ENCODE assay signal across 22 cellular contexts in the genomic region with DNA sequence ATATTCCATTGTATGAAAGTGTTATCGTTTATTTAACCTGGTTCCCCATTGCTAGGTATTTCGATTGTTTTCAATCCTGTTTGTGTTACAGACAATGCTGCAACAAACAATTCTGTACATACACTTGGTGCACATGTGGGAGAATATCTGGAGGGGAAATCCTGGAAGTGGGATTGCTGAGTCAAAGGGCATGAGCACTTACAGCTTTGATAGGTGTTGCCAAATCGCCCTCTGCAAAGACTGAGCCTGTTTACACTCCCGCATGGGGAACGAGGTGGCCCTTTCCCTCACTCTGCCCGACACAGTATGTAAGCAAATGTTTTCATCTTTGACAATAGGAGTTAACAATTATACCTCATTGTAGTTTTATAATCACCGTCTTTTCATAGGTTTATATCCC.
DNase-seq lines count a peak whose midpoint lies in the region; ATAC-seq, FAIRE-seq and TF ChIP-seq lines count a peak whose summit lies in the region.
"Had no signal": no experiment of that assay in that cellular context is flagged by ENCODE, and none has a peak within 500 bp of the region (broad histone marks: within the 10 kb centered on the region; RNA-seq: fewer than 3 reads in every experiment).

No MANE protein-coding gene starts in this region.

- H3K27me3 ChIP-seq in K562 (ENCODE audit: control insufficient read depth in 2 of 2, insufficient read depth in 2 of 2, low read length in 2 of 2) (0 out of 5 replicates have a peak, but pooled peaks cover 0 to 4% of the 10 kb centered on the region in 2 experiments), transverse colon (no peaks in the 10 kb centered on the region)
- H3K27me3 ChIP-seq: vagina had no signal

- H2AFZ ChIP-seq in K562 (ENCODE audit: low read depth, low read length) = no peak overlapping the region

- H3K36me3 ChIP-seq in K562 (ENCODE audit: control insufficient read depth, insufficient read depth, low read length) (no peaks in the 10 kb centered on the region), transverse colon (no peaks in the 10 kb centered on the region)
- H3K36me3 ChIP-seq: vagina had no signal

- TF ChIP-seq POLR2A in K562 (conservative IDR thresholded peaks at IDR 0.05) = no peak
- TF ChIP-seq POLR2A in transverse colon (IDR thresholded peaks at IDR 0.05) = no peak

- no peak overlapping the region for H3K4me3 ChIP-seq in K562
- H3K4me3 ChIP-seq in transverse colon = no peak overlapping the region
- H3K4me3 ChIP-seq: coronary artery, lung, vagina had no signal

- TF ChIP-seq EP300 in K562 (IDR thresholded peaks at IDR 0.05; ENCODE audit: low read length) = no peak
- TF ChIP-seq EP300 in transverse colon (IDR thresholded peaks at IDR 0.05; ENCODE audit: low read depth) = no peak

- TF ChIP-seq CTCF in K562 (IDR thresholded peaks at IDR 0.05 in 2 of 3, conservative IDR thresholded peaks at IDR 0.05 in 1 of 3; ENCODE audit: insufficient read depth in 2 of 3, low read depth in 1 of 3, low read length in 3 of 3) (no peak), transverse colon (IDR thresholded peaks at IDR 0.05) (no peak)

- no peaks in the 10 kb centered on the region for H3K79me2 ChIP-seq in K562 (ENCODE audit: control insufficient read depth, insufficient read depth, low read length)

- POLR2A ChIA-PET in K562 (lab: Yijun Ruan, JAX) = interaction anchor here (0.6 to 1.1 kb wide), 2 partner anchors 26 to 28 kb away, joined by 3 to 4 read pairs; no protein-coding TSS in a partner anchor

- no peaks in the 10 kb centered on the region; a peak in 1 of 5 replicates for H3K4me1 ChIP-seq in K562 (replicated peaks in 1 of 2; ENCODE audit: control insufficient read depth in 2 of 2, insufficient read depth in 2 of 2, low read length in 2 of 2)
- H3K4me1 ChIP-seq in transverse colon = peaks cover 3 to 34% (median 18%) of the 10 kb centered on the region in 4 donors
- H3K4me1 ChIP-seq: vagina had no signal

- WGBS in K562 (ENCODE audit: insufficient coverage, low coverage, missing lambda C conversion rate) = 4% methylated on average over 7 of the region's 7 CpGs
- 20 to 37% methylated on average over 1 to 7 of the region's 7 CpGs for WGBS in transverse colon (ENCODE audit: low coverage in 1 of 2), 2 donors

- peak; percentile 44; the same call in 1 of the 3 replicates for ATAC-seq in K562
- peak; percentile 85 for ATAC-seq in left colon
- no peak for ATAC-seq in HG03521 (IDR thresholded peaks at IDR 0.05; ENCODE audit: unreplicated experiment)
- no peak for ATAC-seq in Right ventricle myocardium superior (ENCODE audit: poor library complexity)
- ATAC-seq: activated CD8-positive, alpha-beta memory T cell treated with anti-CD3 and anti-CD28 coated beads, Interleukin-2, amount 10 ng/mL, durations not matched to agents 7 days and 5 days had no signal

- H3K27ac ChIP-seq in K562 (ENCODE audit: extremely low read depth, low read depth, low read length) (no peak overlapping the region), transverse colon (peak overlapping the region; percentile 63 to 72 (median 68))
- H3K27ac ChIP-seq: coronary artery, vagina had no signal

- H3K4me2 ChIP-seq in K562 (ENCODE audit: insufficient read depth, low read length) = no peak overlapping the region

- no peak overlapping the region for H3K9ac ChIP-seq in K562 (ENCODE audit: insufficient read depth in 1 of 2, low read depth in 2 of 2, low read length in 2 of 2)

- H3K9me3 ChIP-seq in K562 (replicated peaks; ENCODE audit: control insufficient read depth, insufficient read depth, low read depth, low read length) (no peaks in the 10 kb centered on the region), transverse colon (no peaks in the 10 kb centered on the region)
- H3K9me3 ChIP-seq: vagina had no signal

- no peaks in the 10 kb centered on the region for H4K20me1 ChIP-seq in K562 (replicated peaks; ENCODE audit: control insufficient read depth, insufficient read depth, low read length)

- CTCF ChIA-PET in K562 (lab: Yijun Ruan, JAX; ENCODE audit: low intra/inter-chr PET ratio) = no interaction called here

- intact Hi-C loops in K562 (cut with micrococcal nuclease) = no loop called here
- intact Hi-C loops in left colon (cut with DNase I, micrococcal nuclease) = no loop called here
- intact Hi-C loops in transverse colon (cut with DNase I; ENCODE audit: low total_unique reads) = no loop called here
- intact Hi-C loops in Right ventricle myocardium superior (cut with DNase I) = no loop called here

- TF ChIP-seq RAD21 in K562 (CRISPR knock-in tag; conservative IDR thresholded peaks at IDR 0.05 in 1 of 2, IDR thresholded peaks at IDR 0.05 in 1 of 2) = no peak

- no TSS peak for BruUV-seq in K562 (replicated peaks; lab: Mats Ljungman, UMichigan)

- FAIRE-seq in K562 (lab: Jason Lieb, UNC) = no peak
- FAIRE-seq: A204.1 had no signal

- no peaks in the 10 kb centered on the region for H3K9me1 ChIP-seq in K562 (ENCODE audit: control insufficient read depth, insufficient read depth, low read length)

- in situ Hi-C loops in K562 (cut with MboI) (no loop called here), transverse colon (cut with MboI; ENCODE audit: low pct_ligation_motif_present in 1 of 4, low pct_unique_long_range_greater_than_20kb in 1 of 4, low sequenced_read_pairs in 3 of 4) (no loop called here)

- DNase-seq in NCI-H345 (lab: John Stamatoyannopoulos, UW) (peak; percentile 6), NCI-H345 treated with DMSO at 0.1 percent for 48 hours (lab: John Stamatoyannopoulos, UW; ENCODE audit: unreplicated experiment) (no peak), K562 (ENCODE audit: extremely low read depth in 1 of 4, low spot score in 3 of 4) (no peak), left colon (peak; percentile 46 to 79), transverse colon (peak; percentile 72), Right ventricle myocardium superior (no peak), NCI-H226 (no peak)
- DNase-seq: activated CD4-positive, alpha-beta T cell treated with anti-CD3 and anti-CD28 coated beads for 48 hours; activated CD8-positive, alpha-beta memory T cell treated with anti-CD3 and anti-CD28 coated beads, Interleukin-2, amount 10 ng/mL, durations not matched to agents 7 days and 5 days; activated naive CD8-positive, alpha-beta T cell treated with anti-CD3 and anti-CD28 coated beads for 36 hours; EL; Karpas-422; NCI-H1105; NCI-H2081 treated with DMSO at 0.1 percent for 48 hours; NCI-H524 treated with DMSO at 0.1 percent for 48 hours; OCI-M1; stimulated activated CD4-positive, alpha-beta T cell treated with anti-CD3 and anti-CD28 coated beads, Interleukin-15, amount 100 ng/mL, for 24 hours had no signal

TF ChIP-seq in K562, 482 proteins besides CTCF, POLR2A, EP300 and RAD21:
- TF ChIP-seq, protein P1, sequence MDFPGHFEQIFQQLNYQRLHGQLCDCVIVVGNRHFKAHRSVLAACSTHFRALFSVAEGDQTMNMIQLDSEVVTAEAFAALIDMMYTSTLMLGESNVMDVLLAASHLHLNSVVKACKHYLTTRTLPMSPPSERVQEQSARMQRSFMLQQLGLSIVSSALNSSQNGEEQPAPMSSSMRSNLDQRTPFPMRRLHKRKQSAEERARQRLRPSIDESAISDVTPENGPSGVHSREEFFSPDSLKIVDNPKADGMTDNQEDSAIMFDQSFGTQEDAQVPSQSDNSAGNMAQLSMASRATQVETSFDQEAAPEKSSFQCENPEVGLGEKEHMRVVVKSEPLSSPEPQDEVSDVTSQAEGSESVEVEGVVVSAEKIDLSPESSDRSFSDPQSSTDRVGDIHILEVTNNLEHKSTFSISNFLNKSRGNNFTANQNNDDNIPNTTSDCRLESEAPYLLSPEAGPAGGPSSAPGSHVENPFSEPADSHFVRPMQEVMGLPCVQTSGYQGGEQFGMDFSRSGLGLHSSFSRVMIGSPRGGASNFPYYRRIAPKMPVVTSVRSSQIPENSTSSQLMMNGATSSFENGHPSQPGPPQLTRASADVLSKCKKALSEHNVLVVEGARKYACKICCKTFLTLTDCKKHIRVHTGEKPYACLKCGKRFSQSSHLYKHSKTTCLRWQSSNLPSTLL (IDR thresholded peaks at IDR 0.05) = no peak
- TF ChIP-seq PHB2 (IDR thresholded peaks at IDR 0.05; ENCODE audit: low read depth) (no peak), CEBPB (tag; IDR thresholded peaks at IDR 0.05) (0 out of 2 replicates have a peak, but pooled peaks have one; percentile 26), ARID4B (CRISPR knock-in tag; IDR thresholded peaks at IDR 0.05) (no peak)
TF ChIP-seq in K562: peak in this region for 1.

Comparison
In these comparisons a context has a peak if more than half of its experiments do, and no peak if none do; other contexts are left out.
1. DNase-seq: peak in NCI-H345 (single experiment), left colon (2 of 2) and transverse colon (single experiment); none in NCI-H345 treated with DMSO at 0.1 percent for 48 hours (single experiment), K562 (0 of 4), Right ventricle myocardium superior (single experiment) and NCI-H226 (single experiment).
2. ATAC-seq: peak in K562 (single experiment) and left colon (single experiment); none in HG03521 (single experiment) and Right ventricle myocardium superior (single experiment).